8 cellular contexts compared by ENCODE assay signal in genomic region chr6:108564178-108564577, GRCh38. TPM values are rescaled to one million over a fixed set of nuclear protein-coding genes. Genes with fewer than 3 reads are reported as not detected.
DNase-seq lines count a peak whose midpoint lies in the region; ATAC-seq, FAIRE-seq and TF ChIP-seq lines count a peak whose summit lies in the region.

No MANE protein-coding gene starts in this region.

- H3K36me3 ChIP-seq in IMR-90 (ENCODE audit: control insufficient read depth, insufficient read depth, low read length): peaks cover 16% of the 10 kb centered on the region

- CTCF ChIA-PET in IMR-90 (lab: Yijun Ruan, JAX): no interaction called here

- H3K4me1 ChIP-seq in IMR-90 (ENCODE audit: control insufficient read depth, insufficient read depth, low read length): peaks cover 14% of the 10 kb centered on the region

- no peak overlapping the region for H2BK15ac ChIP-seq in IMR-90 (ENCODE audit: low read depth, low read length)

- POLR2A ChIA-PET in IMR-90 (lab: Charles Lee; ENCODE audit: unreplicated experiment): interaction anchor here (0.6 to 0.9 kb wide), 2 partner anchors 91 to 281 kb away, joined by 12 to 13 read pairs; no protein-coding TSS in a partner anchor

- peak overlapping the region in 2 of 5 experiments; percentile 12 to 79 for H3K27ac Mint-ChIP-seq in brain

- TF ChIP-seq CTCF in IMR-90 (conservative IDR thresholded peaks at IDR 0.05; ENCODE audit: low read depth, low read length): no peak
- no peak for TF ChIP-seq CTCF in brain (conservative IDR thresholded peaks at IDR 0.05)

- H4K5ac ChIP-seq in IMR-90 (ENCODE audit: low read depth, low read length): no peak overlapping the region

- no peak for TF ChIP-seq RAD21 in IMR-90 (IDR thresholded peaks at IDR 0.05; ENCODE audit: low read length)

- no peak overlapping the region for H3K14ac ChIP-seq in IMR-90 (replicated peaks; ENCODE audit: low read depth, low read length)

- H3K27me3 ChIP-seq in IMR-90 (ENCODE audit: control insufficient read depth, insufficient read depth, low read length): no peaks in the 10 kb centered on the region

- peaks cover 14% of the 10 kb centered on the region for H3K9me1 ChIP-seq in IMR-90 (ENCODE audit: insufficient read depth, low read length)

- TSS peak; percentile 5 for BruUV-seq in IMR-90 (replicated peaks; lab: Mats Ljungman, UMichigan)

- H3K27me3 Mint-ChIP-seq in brain: peaks cover 11% of the 10 kb centered on the region

- no CpG with 5 or more reads among the region's 3 CpGs for WGBS in IMR-90 (ENCODE audit: extremely low coverage in 2 of 2, insufficient read length in 1 of 2), 2 experiments

- H3K9me3 Mint-ChIP-seq in brain: peaks cover 0 to 7% (median 0%) of the 10 kb centered on the region in 5 experiments

- intact Hi-C loops in IMR-90 (cut with micrococcal nuclease): loop anchor here (2.0 to 5.0 kb wide), 2 partner anchors 87 to 108 kb away; no protein-coding TSS in a partner anchor

- in situ Hi-C loops in IMR-90 (cut with MboI; ENCODE audit: low sequenced_read_pairs): no loop called here

- H3K9ac ChIP-seq in IMR-90 (ENCODE audit: low read depth, low read length): no peak overlapping the region

- H3K4me3 Mint-ChIP-seq in brain: peak overlapping the region; percentile 8 to 82 (median 62)

- DNase-seq in AG08396 (ENCODE audit: low spot score): peak; percentile 68
- DNase-seq in IMR-90: peak; percentile 98
- peak; percentile 88 for DNase-seq in myocyte (ENCODE audit: low read depth)
- no peak for DNase-seq in HTR-8/SVneo (ENCODE audit: insufficient read length, low spot score)
- no peak for DNase-seq in NCI-H446 treated with DMSO at 0.1 percent for 48 hours (lab: John Stamatoyannopoulos, UW)
- no peak for DNase-seq in stimulated activated CD4-positive, alpha-beta T cell treated with anti-CD3 and anti-CD28 coated beads, Interleukin-12 subunit alpha, Interleukin-12 subunit beta, amount 100 ng/mL, for 4 hours
- DNase-seq in inferior parietal cortex (ENCODE audit: extremely low spot score): no peak

- H3K4me3 ChIP-seq in IMR-90 (ENCODE audit: insufficient read depth, low read depth, low read length): no peak overlapping the region

- no peak overlapping the region for H4K91ac ChIP-seq in IMR-90 (ENCODE audit: insufficient read depth, low read depth, low read length)

- H4K20me1 ChIP-seq in IMR-90 (ENCODE audit: insufficient read depth, low read length): peaks cover 54% of the 10 kb centered on the region

- H3K18ac ChIP-seq in IMR-90 (ENCODE audit: low read depth, low read length): peak overlapping the region; percentile 34; the same call in 1 of the 2 replicates

- dilution Hi-C loops in IMR-90 (cut with HindIII; ENCODE audit: low sequenced_read_pairs, unreplicated experiment): no loop called here

- no peak overlapping the region for H2AK9ac ChIP-seq in IMR-90 (replicated peaks; ENCODE audit: low read depth, low read length, poor library complexity)

- H3K27ac ChIP-seq in IMR-90 (ENCODE audit: insufficient read depth, low read length): no peak overlapping the region; the same call in 1 of the 2 replicates

- peak overlapping the region; percentile 94 for H3K4me2 ChIP-seq in IMR-90 (ENCODE audit: low read depth, low read length)

- peaks cover 53% of the 10 kb centered on the region for H3K4me1 Mint-ChIP-seq in brain

- peaks cover 46% of the 10 kb centered on the region for H3K36me3 Mint-ChIP-seq in brain

- no peaks in the 10 kb centered on the region for H3K9me3 ChIP-seq in IMR-90 (ENCODE audit: control insufficient read depth, insufficient read depth, low read length)

- peak overlapping the region; percentile 85 for H2BK5ac ChIP-seq in IMR-90 (ENCODE audit: low read depth, low read length, poor library complexity, severe bottlenecking)

- no peak for FAIRE-seq in HTR-8/SVneo (lab: Jason Lieb, UNC)

- H2BK120ac ChIP-seq in IMR-90 (ENCODE audit: low read depth, low read length): peak overlapping the region; percentile 38; the same call in 1 of the 2 replicates

- H4K8ac ChIP-seq in IMR-90 (ENCODE audit: low read depth in 2 of 2, low read length in 2 of 2): no peak overlapping the region; a peak in 1 of 4 replicates

- H2BK20ac ChIP-seq in IMR-90 (ENCODE audit: low read depth, low read length): no peak overlapping the region

- no peak overlapping the region for H3K56ac ChIP-seq in IMR-90 (ENCODE audit: extremely low read depth, insufficient read depth, low read length)

- no peak overlapping the region for H2AFZ ChIP-seq in IMR-90 (replicated peaks; ENCODE audit: low read length, poor library complexity)

- H3K23ac ChIP-seq in IMR-90 (ENCODE audit: low read depth, low read length): no peak overlapping the region

- no peak overlapping the region for H2AK5ac ChIP-seq in IMR-90 (ENCODE audit: low read depth, low read length)

- ATAC-seq in IMR-90 (ENCODE audit: low read depth): no peak; the same call in 1 of the 2 replicates

- H3K4ac ChIP-seq in IMR-90 (ENCODE audit: low read depth, low read length): no peak overlapping the region

- TF ChIP-seq POLR2A in IMR-90 (IDR thresholded peaks at IDR 0.05; ENCODE audit: low read depth, low read length): no peak

- peaks cover 4 to 47% of the 10 kb centered on the region in 2 experiments; a peak in 2 of 4 replicates for H3K79me1 ChIP-seq in IMR-90 (ENCODE audit: low read depth in 1 of 2, low read length in 2 of 2)

TF ChIP-seq in IMR-90, 13 proteins besides CTCF, POLR2A, EP300 and RAD21:
- no peak for TF ChIP-seq NFE2L2 (IDR thresholded peaks at IDR 0.05; ENCODE audit: low read depth, low read length)
- no peak for TF ChIP-seq MAFK (IDR thresholded peaks at IDR 0.05; ENCODE audit: low read depth, low read length)
- peak; percentile 57 for TF ChIP-seq FOS (IDR thresholded peaks at IDR 0.05; ENCODE audit: low read depth, low read length)
- TF ChIP-seq SMC3 (IDR thresholded peaks at IDR 0.05; ENCODE audit: low read depth, low read length): 0 out of 2 replicates have a peak, but pooled peaks have one; percentile 21
- TF ChIP-seq BHLHE40 (IDR thresholded peaks at IDR 0.05; ENCODE audit: low read depth, low read length): peak; percentile 74
- no peak for TF ChIP-seq MAZ (IDR thresholded peaks at IDR 0.05; ENCODE audit: borderline replicate concordance, low read depth, low read length)
- TF ChIP-seq RCOR1 (IDR thresholded peaks at IDR 0.05; ENCODE audit: insufficient replicate concordance, low read length): peak; percentile 15
- TF ChIP-seq ELK1 (IDR thresholded peaks at IDR 0.05; ENCODE audit: borderline replicate concordance, low read depth, low read length): no peak
- TF ChIP-seq CHD1 (IDR thresholded peaks at IDR 0.05; ENCODE audit: low read depth, low read length): no peak
- no peak for TF ChIP-seq MXI1 (IDR thresholded peaks at IDR 0.05; ENCODE audit: borderline replicate concordance, low read depth, low read length)
- TF ChIP-seq CEBPB (IDR thresholded peaks at IDR 0.05; ENCODE audit: low read depth, low read length): no peak
- no peak for TF ChIP-seq RFX5 (IDR thresholded peaks at IDR 0.05; ENCODE audit: low read depth, low read length)
- peak; percentile 35; the same call in 1 of the 2 replicates for TF ChIP-seq USF2 (IDR thresholded peaks at IDR 0.05; ENCODE audit: low read depth, low read length)

RNA-seq across cellular contexts. Expression of gene FOXO3, which starts 3.5 kb away (rescaled TPM):
- total RNA-seq in IMR-90 (2012; rRNA removed): 35.3 and 38.7 TPM in 2 replicates
- polyA plus RNA-seq in IMR-90 (2012; rRNA removed): 17.5 and 19.1 TPM in 2 replicates
- polyA plus RNA-seq in IMR-90 (2012; cell fraction: cytosol; rRNA removed): 12.9 and 22.4 TPM in 2 replicates
- polyA plus RNA-seq in IMR-90 (2012; cell fraction: nucleus; rRNA removed; ENCODE audit: low replicate concordance): 13.2 and 15.6 TPM in 2 replicates
- 23.1 TPM for polyA plus RNA-seq in brain (ENCODE audit: insufficient read depth, low read depth, low replicate concordance)
- total RNA-seq in myocyte: 49.2 and 58.6 TPM in 2 replicates
- polyA plus RNA-seq in myocyte (2012): 12.9 TPM

Comparison
In these comparisons a context has a peak if more than half of its experiments do, and no peak if none do; other contexts are left out.
1. DNase-seq: peak in AG08396 (single experiment), IMR-90 (single experiment) and myocyte (single experiment); none in HTR-8/SVneo (single experiment), NCI-H446 treated with DMSO at 0.1 percent for 48 hours (single experiment), stimulated activated CD4-positive, alpha-beta T cell treated with anti-CD3 and anti-CD28 coated beads, Interleukin-12 subunit alpha, Interleukin-12 subunit beta, amount 100 ng/mL, for 4 hours (single experiment) and inferior parietal cortex (single experiment).